Comparison of ENCODE assay signal across 8 cellular contexts in genomic region chr9:88388203-88388885, GRCh38. TPM values are rescaled to one million over a fixed set of nuclear protein-coding genes. Genes with fewer than 3 reads are reported as not detected.
DNase-seq lines count a peak whose midpoint lies in the region; ATAC-seq and TF ChIP-seq lines count a peak whose summit lies in the region.

TSS of gene SPIN1 (plus strand) at chr9:88388444. CDS start at chr9:88426540, 38,096 bp downstream.

- no peak for TF ChIP-seq CTCF in CD8-positive, alpha-beta T cell (IDR thresholded peaks at IDR 0.05)
- TF ChIP-seq CTCF in endothelial cell (IDR thresholded peaks at IDR 0.05; ENCODE audit: unreplicated experiment), result peak; percentile 55

- H3K4me1 Mint-ChIP-seq in CD8-positive, alpha-beta T cell (ENCODE audit: low read depth), result peaks cover 39% of the 10 kb centered on the region
- H3K4me1 Mint-ChIP-seq in endothelial cell (ENCODE audit: unreplicated experiment), result peaks cover 36% of the 10 kb centered on the region

- H3K9me3 Mint-ChIP-seq in CD8-positive, alpha-beta T cell, result no peaks in the 10 kb centered on the region
- no peaks in the 10 kb centered on the region for H3K9me3 Mint-ChIP-seq in endothelial cell (ENCODE audit: unreplicated experiment)

- H3K4me3 ChIP-seq in CD8-positive, alpha-beta T cell (ENCODE audit: low read depth, low read length), result peak within 1 kb of the TSS; percentile 68

- H3K36me3 ChIP-seq in CD8-positive, alpha-beta T cell (ENCODE audit: insufficient read depth, low read length), result no peaks in the 10 kb centered on the region

- POLR2A ChIA-PET in CD8-positive, alpha-beta T cell (lab: Charles Lee), result no interaction called here

- intact Hi-C loops in CD8-positive, alpha-beta T cell (cut with DNase I, micrococcal nuclease), result loop anchor here (1.0 to 5.0 kb wide), 5 partner anchors 66 to 924 kb away; partner anchors contain the start of genes CDK20 (in 1 of the 2) and CKS2 (in 1 of the 2)

- H3K27ac Mint-ChIP-seq in CD8-positive, alpha-beta T cell, result peak within 1 kb of the TSS; percentile 96
- H3K27ac Mint-ChIP-seq in endothelial cell (ENCODE audit: unreplicated experiment), result peak within 1 kb of the TSS; percentile 98

- peaks cover 3% of the 10 kb centered on the region for H3K36me3 Mint-ChIP-seq in CD8-positive, alpha-beta T cell
- peaks cover 5% of the 10 kb centered on the region for H3K36me3 Mint-ChIP-seq in endothelial cell (ENCODE audit: low read depth, unreplicated experiment)

- H3K27me3 Mint-ChIP-seq in CD8-positive, alpha-beta T cell (ENCODE audit: low read depth), result no peaks in the 10 kb centered on the region
- peaks cover 15% of the 10 kb centered on the region for H3K27me3 Mint-ChIP-seq in endothelial cell (ENCODE audit: unreplicated experiment)

- peak within 1 kb of the TSS; percentile 48 for H3K27ac ChIP-seq in CD8-positive, alpha-beta T cell (ENCODE audit: low read depth, low read length)

- H3K4me3 Mint-ChIP-seq in CD8-positive, alpha-beta T cell, result peak within 1 kb of the TSS; percentile 98
- H3K4me3 Mint-ChIP-seq in endothelial cell (ENCODE audit: unreplicated experiment), result peak within 1 kb of the TSS; percentile 97

- CTCF ChIA-PET in CD8-positive, alpha-beta T cell (lab: Charles Lee), result no interaction called here

- peaks cover 11% of the 10 kb centered on the region for H3K4me1 ChIP-seq in CD8-positive, alpha-beta T cell (ENCODE audit: insufficient read depth, low read length)

- peak; percentile 76 to 94 (median 83) for DNase-seq in CD8-positive, alpha-beta T cell
- DNase-seq in NOMO-1 treated with DMSO at 0.1 percent for 48 hours (lab: John Stamatoyannopoulos, UW; ENCODE audit: unreplicated experiment) (peak; percentile 34), endothelial cell (ENCODE audit: low spot score) (peak; percentile 91), middle frontal gyrus (ENCODE audit: extremely low spot score, low spot score) (peak; percentile 63)
- peak; percentile 32 for DNase-seq in activated CD8-positive, alpha-beta memory T cell treated with anti-CD3 and anti-CD28 coated beads, Interleukin-2, amount 50 U/mL, for 24 hours (ENCODE audit: extremely low read depth)
- peak; percentile 74 to 84 for DNase-seq in stimulated activated CD8-positive, alpha-beta memory T cell treated with anti-CD3 and anti-CD28 coated beads, Interleukin-2, amount 100 ng/mL, for 48 hours (ENCODE audit: low read depth in 2 of 2)

- H3K9me3 ChIP-seq in CD8-positive, alpha-beta T cell (ENCODE audit: low read length), result no peaks in the 10 kb centered on the region

- H3K27me3 ChIP-seq in CD8-positive, alpha-beta T cell (ENCODE audit: insufficient read depth, low read length), result no peaks in the 10 kb centered on the region

- ATAC-seq in CD8-positive, alpha-beta T cell, result peak; percentile 72
- ATAC-seq in GM19351 (IDR thresholded peaks at IDR 0.05; ENCODE audit: unreplicated experiment) (peak; percentile 77), HG03469 (IDR thresholded peaks at IDR 0.05; ENCODE audit: unreplicated experiment) (peak; percentile 72)

RNA-seq across cellular contexts. Expression of gene SPIN1, which starts in this region (rescaled TPM):
- 10 to 100 TPM; 29.5 to 31.1 TPM for total RNA-seq in CD8-positive, alpha-beta T cell
- 97.3 TPM for total RNA-seq in endothelial cell (ENCODE audit: unreplicated experiment)

Comparison
In these comparisons a context has a peak if more than half of its experiments do, and no peak if none do; other contexts are left out.
1. Peak in every context shown above with its lines: DNase-seq, ATAC-seq, H3K4me3 ChIP-seq and H3K27ac ChIP-seq.
2. DNase-seq: peak in every context shown above with its lines; median percentile 91 in endothelial cell; 83 in CD8-positive, alpha-beta T cell; 79 in stimulated activated CD8-positive, alpha-beta memory T cell treated with anti-CD3 and anti-CD28 coated beads, Interleukin-2, amount 100 ng/mL, for 48 hours; 63 in middle frontal gyrus; 34 in NOMO-1 treated with DMSO at 0.1 percent for 48 hours; 32 in activated CD8-positive, alpha-beta memory T cell treated with anti-CD3 and anti-CD28 coated beads, Interleukin-2, amount 50 U/mL, for 24 hours.